In the genomic region with DNA sequence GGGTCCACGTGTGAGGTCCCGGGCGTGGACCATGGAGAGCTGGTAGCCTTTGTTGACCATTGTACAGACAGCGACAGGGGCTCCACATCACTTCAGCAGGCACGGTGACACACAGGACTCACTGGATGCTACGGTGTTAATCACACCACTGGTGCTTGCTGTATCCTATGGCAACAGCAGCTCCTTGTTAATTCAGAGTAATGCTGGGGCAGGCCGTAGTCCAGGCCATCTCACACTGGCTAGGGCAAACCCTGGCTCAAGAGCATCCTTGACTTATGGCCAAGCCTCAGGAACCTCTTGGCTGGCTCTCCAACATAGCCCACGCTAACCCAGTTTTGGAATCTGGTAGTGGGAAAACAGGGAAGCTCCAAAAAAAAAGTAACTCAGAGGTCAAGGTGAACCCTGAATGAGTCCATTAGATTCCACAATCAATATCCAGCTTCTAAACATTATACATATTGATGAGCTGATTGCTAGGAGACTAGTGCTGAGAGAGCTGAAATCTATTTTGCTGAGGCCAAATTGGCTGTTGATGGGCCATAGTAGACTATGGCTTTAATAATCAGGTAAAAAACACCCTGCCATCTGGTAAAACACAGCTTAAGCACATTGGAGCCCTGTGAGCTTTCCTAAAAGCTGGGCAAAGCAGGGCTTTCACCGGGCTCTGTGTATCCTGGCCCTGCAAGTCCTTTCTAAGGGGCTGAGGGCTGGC, we compare ENCODE assay signal across 13 cellular contexts.
DNase-seq lines count a peak whose midpoint lies in the region; ATAC-seq and TF ChIP-seq lines count a peak whose summit lies in the region.
"Had no signal": no experiment of that assay in that cellular context is flagged by ENCODE, and none has a peak within 500 bp of the region (broad histone marks: within the 10 kb centered on the region; RNA-seq: fewer than 3 reads in every experiment).

No MANE protein-coding gene starts in this region.

- H3K4ac ChIP-seq in trophoblast cell (ENCODE audit: low read depth, low read length), result no peak overlapping the region

- H3K9me3 ChIP-seq in trophoblast cell (ENCODE audit: insufficient read depth, low read depth, low read length), result no peaks in the 10 kb centered on the region
- no peaks in the 10 kb centered on the region for H3K9me3 ChIP-seq in PC-3 (ENCODE audit: low read length)
- H3K9me3 ChIP-seq: A549, neutrophil had no signal

- CTCF ChIA-PET in PC-3 (lab: Charles Lee), result no interaction called here

- peak in 2 of 3 experiments; percentile 62 to 86 for DNase-seq in NCI-H1417 (lab: John Stamatoyannopoulos, UW)
- DNase-seq in NCI-H1417 treated with DMSO at 0.1 percent for 48 hours (lab: John Stamatoyannopoulos, UW), result no peak
- peak; percentile 13 for DNase-seq in NAMALWA (ENCODE audit: low spot score)
- peak; percentile 85 for DNase-seq in cerebellar cortex (ENCODE audit: low spot score)
- no peak for DNase-seq in trophoblast cell
- DNase-seq in PC-3, result no peak
- DNase-seq in SIG-M5 treated with dmso at 0.1 percent for 504 hours (lab: John Stamatoyannopoulos, UW; ENCODE audit: unreplicated experiment), result no peak
- no peak for DNase-seq in H4 (ENCODE audit: low spot score)
- DNase-seq: activated CD4-positive, CD25-positive, alpha-beta regulatory T cell treated with anti-CD3 and anti-CD28 coated beads, Interleukin-2, amount 50 U/mL, for 72 hours; kidney glomerular epithelial cell; NCI-H1436 treated with DMSO at 0.1 percent for 48 hours had no signal

- H3K79me1 ChIP-seq in trophoblast cell (ENCODE audit: low read length), result no peaks in the 10 kb centered on the region

- intact Hi-C loops in PC-3 (cut with micrococcal nuclease), result no loop called here

- no peaks in the 10 kb centered on the region for H4K20me1 ChIP-seq in PC-3 (ENCODE audit: low read length)

- H4K12ac ChIP-seq in trophoblast cell (ENCODE audit: low read depth, low read length), result no peak overlapping the region

- no peak overlapping the region for H3K4me3 ChIP-seq in trophoblast cell (ENCODE audit: low read depth, low read length)
- H3K4me3 ChIP-seq in PC-3 (ENCODE audit: low read length), result no peak overlapping the region
- H3K4me3 ChIP-seq: A549 had no signal

- no peak overlapping the region for H3K27ac ChIP-seq in trophoblast cell (ENCODE audit: low read depth, low read length)
- no peak overlapping the region for H3K27ac ChIP-seq in PC-3 (ENCODE audit: low read length)
- H3K27ac ChIP-seq: A549, neutrophil had no signal

- no peak overlapping the region for H4K91ac ChIP-seq in trophoblast cell (ENCODE audit: low read depth, low read length)

- no peaks in the 10 kb centered on the region for H3K79me2 ChIP-seq in trophoblast cell (ENCODE audit: control insufficient read depth, insufficient read depth, low read length, poor library complexity)
- no peaks in the 10 kb centered on the region for H3K79me2 ChIP-seq in PC-3 (ENCODE audit: low read length)

- no peak overlapping the region for H4K8ac ChIP-seq in trophoblast cell (ENCODE audit: low read depth, low read length)

- H3K23ac ChIP-seq in trophoblast cell (ENCODE audit: low read length), result peak overlapping the region; percentile 64

- no peak overlapping the region for H2BK12ac ChIP-seq in trophoblast cell (ENCODE audit: low read length)

- H3K9me2 ChIP-seq in PC-3 (replicated peaks; ENCODE audit: low read length), result no peaks in the 10 kb centered on the region

- ATAC-seq in PC-3, result no peak
- ATAC-seq: A549 had no signal

- no peak overlapping the region for H3K18ac ChIP-seq in trophoblast cell (ENCODE audit: low read length)

- BruUV-seq in PC-3 (replicated peaks; lab: Mats Ljungman, UMichigan), result no TSS peak

- H3K4me1 ChIP-seq in trophoblast cell (ENCODE audit: control insufficient read depth in 1 of 2, insufficient read depth in 2 of 2, low read length in 2 of 2) (no peaks in the 10 kb centered on the region), PC-3 (ENCODE audit: insufficient read depth, low read length) (peaks cover 19% of the 10 kb centered on the region)

- H2BK5ac ChIP-seq in trophoblast cell (ENCODE audit: low read depth, low read length, poor library complexity), result no peak overlapping the region

- H3K27me3 ChIP-seq in trophoblast cell (ENCODE audit: insufficient read depth, low read length) (no peaks in the 10 kb centered on the region), PC-3 (ENCODE audit: low read length) (no peaks in the 10 kb centered on the region)
- H3K27me3 ChIP-seq: neutrophil had no signal

- no peaks in the 10 kb centered on the region for H3F3A ChIP-seq in PC-3 (ENCODE audit: low read length, unreplicated experiment)

- no CpG with 5 or more reads among the region's 9 CpGs for WGBS in trophoblast cell (ENCODE audit: extremely low coverage, insufficient coverage, insufficient read length)

- H2AK5ac ChIP-seq in trophoblast cell (ENCODE audit: low read length), result no peak overlapping the region

- H3K36me3 ChIP-seq in trophoblast cell (ENCODE audit: control insufficient read depth in 1 of 2, insufficient read depth in 2 of 2, low read length in 2 of 2) (no peaks in the 10 kb centered on the region), PC-3 (ENCODE audit: low read depth, low read length) (no peaks in the 10 kb centered on the region)
- H3K36me3 ChIP-seq: neutrophil had no signal

- H3K9ac ChIP-seq in trophoblast cell (ENCODE audit: low read length), result no peak overlapping the region
- H3K9ac ChIP-seq in PC-3 (ENCODE audit: low read length), result no peak overlapping the region

- POLR2A ChIA-PET in PC-3 (lab: Charles Lee; ENCODE audit: unreplicated experiment), result no interaction called here

- H3K4me2 ChIP-seq in trophoblast cell (ENCODE audit: low read length), result no peak overlapping the region
- H3K4me2 ChIP-seq in PC-3 (ENCODE audit: low read length), result no peak overlapping the region
- H3K4me2 ChIP-seq: A549 had no signal

- H2BK120ac ChIP-seq in trophoblast cell (ENCODE audit: insufficient read depth, low read length, poor library complexity), result no peak overlapping the region

- H3K14ac ChIP-seq in trophoblast cell (ENCODE audit: low read length), result no peak overlapping the region

- H2AFZ ChIP-seq in trophoblast cell (ENCODE audit: insufficient read depth, low read length, poor library complexity), result no peak overlapping the region
- no peak overlapping the region for H2AFZ ChIP-seq in PC-3 (ENCODE audit: low read length)

- TF ChIP-seq CTCF in PC-3 (conservative IDR thresholded peaks at IDR 0.05; ENCODE audit: low read depth, low read length), result no peak

Comparison
In these comparisons a context has a peak if more than half of its experiments do, and no peak if none do; other contexts are left out.
1. DNase-seq: peak in NCI-H1417 (2 of 3), NAMALWA (single experiment) and cerebellar cortex (single experiment); none in NCI-H1417 treated with DMSO at 0.1 percent for 48 hours (single experiment), trophoblast cell (0 of 2), PC-3 (single experiment), SIG-M5 treated with dmso at 0.1 percent for 504 hours (single experiment) and H4 (single experiment).